1 cellular context compared by ENCODE assay signal in the genomic region with DNA sequence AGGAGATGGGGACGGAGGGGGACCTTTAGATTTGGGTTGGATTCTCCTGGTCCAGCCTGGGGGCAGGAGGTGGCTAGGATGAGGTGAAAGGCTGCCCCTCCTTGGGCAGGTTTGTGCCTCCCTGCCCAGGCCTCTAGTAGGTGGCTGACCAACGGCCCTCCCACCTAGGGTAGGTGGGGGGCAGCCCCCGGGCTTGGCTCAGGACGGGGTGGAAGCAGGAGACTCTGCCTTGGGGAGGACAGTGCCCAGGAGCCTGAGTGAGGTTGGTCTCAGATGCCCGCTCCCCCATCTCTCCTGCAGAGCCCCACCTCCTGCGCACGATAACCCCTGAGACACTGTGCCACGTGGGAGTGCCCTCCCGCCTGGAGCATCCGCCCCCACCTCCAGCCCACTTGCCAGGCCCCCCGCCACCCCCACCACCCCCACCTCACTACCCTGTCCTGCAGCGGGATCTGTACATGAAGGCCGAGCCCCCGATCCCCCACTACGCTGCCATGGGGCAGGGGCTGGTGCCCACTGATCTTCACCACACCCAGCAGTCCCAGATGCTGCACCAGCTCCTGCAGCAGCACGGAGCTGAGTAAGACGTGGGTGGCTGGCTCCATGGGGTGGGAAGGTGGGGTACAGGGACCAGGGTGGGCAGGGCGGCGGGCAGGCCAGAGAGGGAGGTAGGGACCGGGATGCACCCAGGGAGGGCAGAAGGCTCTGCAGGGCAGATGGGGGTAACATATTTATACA.
TF ChIP-seq lines count a peak whose summit lies in the region.

No MANE protein-coding gene starts in this region.

TF ChIP-seq in H1, 55 proteins besides CTCF, POLR2A, EP300 and RAD21:
- no peak for TF ChIP-seq TCF12 (IDR thresholded peaks at IDR 0.05; ENCODE audit: low read depth, low read length)
- TF ChIP-seq SRF (IDR thresholded peaks at IDR 0.05; ENCODE audit: low read depth, low read length): no peak
- no peak for TF ChIP-seq KDM1A (IDR thresholded peaks at IDR 0.05; ENCODE audit: borderline replicate concordance, low read length)
- no peak for TF ChIP-seq NRF1 (IDR thresholded peaks at IDR 0.05; ENCODE audit: low read depth, low read length)
- no peak for TF ChIP-seq SIX5 (IDR thresholded peaks at IDR 0.05; ENCODE audit: low read depth, low read length)
- TF ChIP-seq CHD1 (IDR thresholded peaks at IDR 0.05; ENCODE audit: low read depth, low read length): no peak
- TF ChIP-seq, protein P1, sequence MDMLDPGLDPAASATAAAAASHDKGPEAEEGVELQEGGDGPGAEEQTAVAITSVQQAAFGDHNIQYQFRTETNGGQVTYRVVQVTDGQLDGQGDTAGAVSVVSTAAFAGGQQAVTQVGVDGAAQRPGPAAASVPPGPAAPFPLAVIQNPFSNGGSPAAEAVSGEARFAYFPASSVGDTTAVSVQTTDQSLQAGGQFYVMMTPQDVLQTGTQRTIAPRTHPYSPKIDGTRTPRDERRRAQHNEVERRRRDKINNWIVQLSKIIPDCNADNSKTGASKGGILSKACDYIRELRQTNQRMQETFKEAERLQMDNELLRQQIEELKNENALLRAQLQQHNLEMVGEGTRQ (IDR thresholded peaks at IDR 0.05; ENCODE audit: low read length): no peak
- TF ChIP-seq SIN3A (conservative IDR thresholded peaks at IDR 0.05 in 1 of 2, IDR thresholded peaks at IDR 0.05 in 1 of 2; ENCODE audit: low read depth in 1 of 2, low read length in 2 of 2): no peak
- TF ChIP-seq KDM5A (IDR thresholded peaks at IDR 0.05; ENCODE audit: low read length): no peak
- no peak for TF ChIP-seq TBP (IDR thresholded peaks at IDR 0.05; ENCODE audit: low read depth, low read length)
- TF ChIP-seq CHD2 (IDR thresholded peaks at IDR 0.05; ENCODE audit: low read length): no peak
- TF ChIP-seq FOSL1 (IDR thresholded peaks at IDR 0.05; ENCODE audit: insufficient read depth, low read depth, low read length): no peak
- TF ChIP-seq MAFK (IDR thresholded peaks at IDR 0.05; ENCODE audit: low read depth, low read length): no peak
